In genomic region chr4:100820249-100820648, GRCh38 we compare ENCODE assay signal across 1 cellular context.
TF ChIP-seq lines count a peak whose summit lies in the region.

No MANE protein-coding gene starts in this region.

TF ChIP-seq in GM23338, 12 proteins besides CTCF, POLR2A, EP300 and RAD21 (continued from another document):
- no peak for TF ChIP-seq REST (IDR thresholded peaks at IDR 0.05; ENCODE audit: unreplicated experiment)
- no peak for TF ChIP-seq JUNB (IDR thresholded peaks at IDR 0.05; ENCODE audit: unreplicated experiment)
- TF ChIP-seq CREB1 (CRISPR knock-in tag; IDR thresholded peaks at IDR 0.05; ENCODE audit: low read depth), result no peak
- no peak for TF ChIP-seq EZH2phosphoT487 (IDR thresholded peaks at IDR 0.05; ENCODE audit: unreplicated experiment)
- TF ChIP-seq ZNF114 (CRISPR knock-in tag; IDR thresholded peaks at IDR 0.05), result no peak
